Comparison of ENCODE assay signal across 1 cellular context in the genomic region with DNA sequence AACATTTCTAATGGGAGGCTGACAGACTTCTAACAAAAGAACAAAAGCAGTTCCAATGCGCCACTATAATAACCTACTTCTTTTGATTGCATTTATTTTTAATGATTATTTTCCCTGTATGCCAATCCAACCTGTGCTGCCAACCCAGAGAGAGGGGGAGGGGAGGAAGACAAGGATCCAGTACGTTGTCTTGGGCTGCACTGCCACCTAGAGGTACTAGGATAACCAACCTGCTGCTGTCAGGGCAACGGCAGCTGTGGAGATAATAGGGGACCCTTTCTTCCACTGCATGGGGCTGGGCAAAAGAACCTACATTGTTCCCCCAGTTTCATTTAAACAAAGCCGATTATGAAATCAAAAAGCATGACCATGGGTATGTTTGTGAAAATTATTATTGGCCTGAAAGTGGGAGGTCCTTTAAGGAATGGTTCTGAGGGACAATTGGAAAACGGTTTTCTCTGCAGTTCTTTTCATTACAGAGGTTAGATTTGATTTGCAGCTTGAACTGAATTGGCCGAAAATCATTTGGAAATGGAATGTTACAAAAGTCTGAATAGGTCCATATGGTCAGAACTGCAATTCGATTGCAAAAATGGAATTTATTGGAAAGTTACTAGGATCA.
A peak's percentile ranks its signal among the peaks of the same experiment; 100 is the strongest.
TF ChIP-seq lines count a peak whose summit lies in the region.

No MANE protein-coding gene starts in this region.

TF ChIP-seq in HepG2, 621 proteins besides CTCF, POLR2A, EP300 and RAD21 (continued from another document):
- TF ChIP-seq, protein P1, sequence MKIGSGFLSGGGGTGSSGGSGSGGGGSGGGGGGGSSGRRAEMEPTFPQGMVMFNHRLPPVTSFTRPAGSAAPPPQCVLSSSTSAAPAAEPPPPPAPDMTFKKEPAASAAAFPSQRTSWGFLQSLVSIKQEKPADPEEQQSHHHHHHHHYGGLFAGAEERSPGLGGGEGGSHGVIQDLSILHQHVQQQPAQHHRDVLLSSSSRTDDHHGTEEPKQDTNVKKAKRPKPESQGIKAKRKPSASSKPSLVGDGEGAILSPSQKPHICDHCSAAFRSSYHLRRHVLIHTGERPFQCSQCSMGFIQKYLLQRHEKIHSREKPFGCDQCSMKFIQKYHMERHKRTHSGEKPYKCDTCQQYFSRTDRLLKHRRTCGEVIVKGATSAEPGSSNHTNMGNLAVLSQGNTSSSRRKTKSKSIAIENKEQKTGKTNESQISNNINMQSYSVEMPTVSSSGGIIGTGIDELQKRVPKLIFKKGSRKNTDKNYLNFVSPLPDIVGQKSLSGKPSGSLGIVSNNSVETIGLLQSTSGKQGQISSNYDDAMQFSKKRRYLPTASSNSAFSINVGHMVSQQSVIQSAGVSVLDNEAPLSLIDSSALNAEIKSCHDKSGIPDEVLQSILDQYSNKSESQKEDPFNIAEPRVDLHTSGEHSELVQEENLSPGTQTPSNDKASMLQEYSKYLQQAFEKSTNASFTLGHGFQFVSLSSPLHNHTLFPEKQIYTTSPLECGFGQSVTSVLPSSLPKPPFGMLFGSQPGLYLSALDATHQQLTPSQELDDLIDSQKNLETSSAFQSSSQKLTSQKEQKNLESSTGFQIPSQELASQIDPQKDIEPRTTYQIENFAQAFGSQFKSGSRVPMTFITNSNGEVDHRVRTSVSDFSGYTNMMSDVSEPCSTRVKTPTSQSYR (CRISPR knock-in tag; IDR thresholded peaks at IDR 0.05; ENCODE audit: borderline replicate concordance), result peak; percentile 97
- TF ChIP-seq, protein P2, sequence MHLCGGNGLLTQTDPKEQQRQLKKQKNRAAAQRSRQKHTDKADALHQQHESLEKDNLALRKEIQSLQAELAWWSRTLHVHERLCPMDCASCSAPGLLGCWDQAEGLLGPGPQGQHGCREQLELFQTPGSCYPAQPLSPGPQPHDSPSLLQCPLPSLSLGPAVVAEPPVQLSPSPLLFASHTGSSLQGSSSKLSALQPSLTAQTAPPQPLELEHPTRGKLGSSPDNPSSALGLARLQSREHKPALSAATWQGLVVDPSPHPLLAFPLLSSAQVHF (CRISPR knock-in tag; IDR thresholded peaks at IDR 0.05), result no peak
- peak; percentile 83 for TF ChIP-seq PRPF4 (IDR thresholded peaks at IDR 0.05; ENCODE audit: low read depth, low read length, poor library complexity, severe bottlenecking)
- no peak for TF ChIP-seq DNMT1 (CRISPR knock-in tag; IDR thresholded peaks at IDR 0.05)
- 0 out of 2 replicates have a peak, but pooled peaks have one; percentile 35 for TF ChIP-seq GATAD1 (CRISPR knock-in tag; IDR thresholded peaks at IDR 0.05)
- TF ChIP-seq ZNF501 (CRISPR knock-in tag; IDR thresholded peaks at IDR 0.05), result no peak
